ENCODE assay signal across 22 cellular contexts in genomic region chr1:81869286-81869685, GRCh38.
"Had no signal": no experiment of that assay in that cellular context is flagged by ENCODE, and none has a peak within 500 bp of the region (broad histone marks: within the 10 kb centered on the region; RNA-seq: fewer than 3 reads in every experiment).

No MANE protein-coding gene starts in this region.

- H3K36me3 ChIP-seq: esophagus muscularis mucosa, gastroesophageal sphincter, heart left ventricle, neutrophil, pancreas, right lobe of liver, transverse colon, upper lobe of right lung, uterus had no signal

- DNase-seq: effector CD8-positive, alpha-beta T cell; endodermal cell; foreskin keratinocyte; heart left ventricle; islet precursor cell; mesenchymal stem cell; mucosa of descending colon; naive B cell; pancreas; right lobe of liver; small intestine; stimulated activated CD4-positive, alpha-beta T cell treated with anti-CD3 and anti-CD28 coated beads, Interleukin-15, amount 100 ng/mL, for 24 hours; stimulated activated CD4-positive, alpha-beta T cell treated with anti-CD3 and anti-CD28 coated beads, Interleukin-2, amount 100 ng/mL, for 48 hours; stimulated activated naive B cell treated with anti-CD40 and anti-IgM and Interleukin-4, amounts not matched to agents 10 μg/mL and 1 μg/mL and 100 μg/mL, for 72 hours; transverse colon; upper lobe of right lung; uterus had no signal

- H3K27me3 ChIP-seq: esophagus muscularis mucosa, foreskin keratinocyte, gastroesophageal sphincter, heart left ventricle, hepatocyte, neutrophil, pancreas, right lobe of liver, transverse colon, upper lobe of right lung, uterus had no signal

- ATAC-seq: foreskin keratinocyte; gastroesophageal sphincter; heart left ventricle; mucosa of descending colon; natural killer cell treated with Interleukin-12 subunit alpha and Interleukin-12 subunit beta and Interleukin-15 and Interleukin-18, amount 100 ng/mL, for 72 hours; pancreas; right lobe of liver; stimulated activated naive B cell treated with anti-CD40 and anti-IgM and Interleukin-4, amounts not matched to agents 10 μg/mL and 1 μg/mL and 100 μg/mL, for 72 hours; upper lobe of right lung had no signal

- FAIRE-seq: small intestine had no signal

- H3K27ac ChIP-seq: esophagus muscularis mucosa, foreskin keratinocyte, gastroesophageal sphincter, heart left ventricle, hepatocyte, neutrophil, pancreas, right lobe of liver, transverse colon, upper lobe of right lung, uterus had no signal

- H3K4me1 ChIP-seq: foreskin keratinocyte, right lobe of liver had no signal

- H3K4me3 ChIP-seq: esophagus muscularis mucosa, gastroesophageal sphincter, heart left ventricle, hepatocyte, mucosa of descending colon, pancreas, right lobe of liver, transverse colon, upper lobe of right lung, uterus had no signal

- H3K9me3 ChIP-seq: esophagus muscularis mucosa, gastroesophageal sphincter, mucosa of descending colon, neutrophil, pancreas, right lobe of liver, transverse colon, upper lobe of right lung, uterus had no signal
